ENCODE assay signal across 7 cellular contexts in genomic region chrX:46912673-46913491, GRCh38. TPM values are rescaled to one million over a fixed set of nuclear protein-coding genes. Genes with fewer than 3 reads are reported as not detected.
A peak's percentile ranks its signal among the peaks of the same experiment; 100 is the strongest.
DNase-seq lines count a peak whose midpoint lies in the region; ATAC-seq and TF ChIP-seq lines count a peak whose summit lies in the region.

No MANE protein-coding gene starts in this region.

- no TSS peak for BruUV-seq in PC-3 (replicated peaks; lab: Mats Ljungman, UMichigan)

- peaks cover 50% of the 10 kb centered on the region for H3K79me2 ChIP-seq in PC-3 (ENCODE audit: low read length)

- no peaks in the 10 kb centered on the region for H3K9me3 Mint-ChIP-seq in activated naive CD8-positive, alpha-beta T cell treated with anti-CD3 and anti-CD28 coated beads for 36 hours

- peak overlapping the region; percentile 64 for H3K9ac ChIP-seq in PC-3 (ENCODE audit: low read length)
- peak overlapping the region; percentile 42 for H3K9ac ChIP-seq in rectal smooth muscle tissue (ENCODE audit: low read length)

- H3K36me3 Mint-ChIP-seq in activated naive CD8-positive, alpha-beta T cell treated with anti-CD3 and anti-CD28 coated beads for 36 hours = peaks cover 1% of the 10 kb centered on the region

- intact Hi-C loops in PC-3 (cut with micrococcal nuclease) = loop anchor here (2.0 kb wide), 1 partner anchor 66 kb away; no protein-coding TSS in a partner anchor

- peaks cover 9% of the 10 kb centered on the region for H3K4me1 ChIP-seq in PC-3 (ENCODE audit: insufficient read depth, low read length)
- H3K4me1 ChIP-seq in right atrium auricular region = no peaks in the 10 kb centered on the region
- no peaks in the 10 kb centered on the region for H3K4me1 ChIP-seq in rectal smooth muscle tissue (ENCODE audit: control insufficient read depth, insufficient read depth, low read length)

- H3K27ac ChIP-seq in PC-3 (ENCODE audit: low read length) (no peak overlapping the region), right atrium auricular region (peak overlapping the region; percentile 71 to 74), rectal smooth muscle tissue (ENCODE audit: low read depth, low read length) (peak overlapping the region; percentile 22)

- H3K4me3 ChIP-seq in PC-3 (ENCODE audit: low read length) (peak overlapping the region; percentile 88), right atrium auricular region (peak overlapping the region; percentile 68 to 78), rectal smooth muscle tissue (ENCODE audit: low read length) (peak overlapping the region; percentile 69)

- H3F3A ChIP-seq in PC-3 (ENCODE audit: low read length, unreplicated experiment) = no peaks in the 10 kb centered on the region

- peaks cover 6% of the 10 kb centered on the region for H3K4me1 Mint-ChIP-seq in activated naive CD8-positive, alpha-beta T cell treated with anti-CD3 and anti-CD28 coated beads for 36 hours

- 0 out of 2 replicates have a peak, but pooled peaks cover 8% of the 10 kb centered on the region for H4K20me1 ChIP-seq in PC-3 (ENCODE audit: low read length)

- peak overlapping the region; percentile 96 for H2AFZ ChIP-seq in PC-3 (ENCODE audit: low read length)

- peaks cover 60% of the 10 kb centered on the region for H3K27me3 Mint-ChIP-seq in activated naive CD8-positive, alpha-beta T cell treated with anti-CD3 and anti-CD28 coated beads for 36 hours

- ATAC-seq in HG02798 (IDR thresholded peaks at IDR 0.05; ENCODE audit: poor library complexity, unreplicated experiment) (peak; percentile 57), PC-3 (peak; percentile 65)

- TF ChIP-seq CTCF in GM10248 (IDR thresholded peaks at IDR 0.05; ENCODE audit: control extremely low read depth, extremely low read depth, low read depth, missing control alignments) (peak; percentile 45), PC-3 (conservative IDR thresholded peaks at IDR 0.05; ENCODE audit: low read depth, low read length) (peak; percentile 57), right atrium auricular region (IDR thresholded peaks at IDR 0.05) (peak; percentile 36 to 66)

- H3K27me3 ChIP-seq in PC-3 (ENCODE audit: low read length) (no peaks in the 10 kb centered on the region), right atrium auricular region (no peaks in the 10 kb centered on the region), rectal smooth muscle tissue (ENCODE audit: control insufficient read depth, insufficient read depth, low read length) (no peaks in the 10 kb centered on the region)

- no peaks in the 10 kb centered on the region for H3K36me3 ChIP-seq in PC-3 (ENCODE audit: low read depth, low read length)
- H3K36me3 ChIP-seq in right atrium auricular region = no peaks in the 10 kb centered on the region
- no peaks in the 10 kb centered on the region for H3K36me3 ChIP-seq in rectal smooth muscle tissue (ENCODE audit: control insufficient read depth, insufficient read depth, low read length)

- CTCF ChIA-PET in GM10248 (lab: Yijun Ruan, JAX) = interaction anchor here (0.6 to 3.8 kb wide), 9 partner anchors 9 to 134 kb away, joined by 3 to 14 read pairs (median 5); no protein-coding TSS in a partner anchor
- CTCF ChIA-PET in PC-3 (lab: Charles Lee) = interaction anchor here (0.5 kb wide), 1 partner anchor 737 kb away, joined by 8 read pairs; no protein-coding TSS in a partner anchor

- POLR2A ChIA-PET in GM10248 (lab: Yijun Ruan, JAX) (no interaction called here), PC-3 (lab: Charles Lee; ENCODE audit: unreplicated experiment) (interaction anchor here (0.6 kb wide), 1 partner anchor 10 kb away, joined by 3 read pairs; no protein-coding TSS in a partner anchor)

- no peaks in the 10 kb centered on the region for H3K9me2 ChIP-seq in PC-3 (replicated peaks; ENCODE audit: low read length)

- DNase-seq in GM10248 (ENCODE audit: extremely low spot score) = peak; percentile 54
- peak; percentile 45 for DNase-seq in PC-3
- DNase-seq in activated naive CD8-positive, alpha-beta T cell treated with anti-CD3 and anti-CD28 coated beads for 36 hours = peak; percentile 35
- no peak for DNase-seq in right atrium auricular region (ENCODE audit: low spot score)
- no peak for DNase-seq in DMS79 treated with DMSO at 0.1 percent for 48 hours (lab: John Stamatoyannopoulos, UW)

- no peak overlapping the region for H3K27ac Mint-ChIP-seq in activated naive CD8-positive, alpha-beta T cell treated with anti-CD3 and anti-CD28 coated beads for 36 hours

- peak overlapping the region; percentile 77 for H3K4me3 Mint-ChIP-seq in activated naive CD8-positive, alpha-beta T cell treated with anti-CD3 and anti-CD28 coated beads for 36 hours

- H3K9me3 ChIP-seq in PC-3 (ENCODE audit: low read length) = no peaks in the 10 kb centered on the region
- peaks cover 0 to 4% of the 10 kb centered on the region in 2 donors for H3K9me3 ChIP-seq in right atrium auricular region

- H3K4me2 ChIP-seq in PC-3 (ENCODE audit: low read length) = peak overlapping the region; percentile 95

RNA-seq across cellular contexts. Expression of gene JADE3, which starts 0.7 kb away (rescaled TPM):
- total RNA-seq in PC-3 (2014; rRNA removed) (7.1 and 7.3 TPM in 2 replicates), right atrium auricular region (1 to 10 TPM; 3.8 to 3.9 TPM)
- total RNA-seq in activated naive CD8-positive, alpha-beta T cell treated with anti-CD3 and anti-CD28 coated beads for 36 hours = under 1 TPM; 0.54 to 0.85 TPM

Comparison
In these comparisons a context has a peak if more than half of its experiments do, and no peak if none do; other contexts are left out.
1. DNase-seq: peak in GM10248 (single experiment), PC-3 (single experiment) and activated naive CD8-positive, alpha-beta T cell treated with anti-CD3 and anti-CD28 coated beads for 36 hours (single experiment); none in right atrium auricular region (single experiment) and DMS79 treated with DMSO at 0.1 percent for 48 hours (single experiment).
2. Peak in every context shown above with its lines, with median percentiles within 50 percentile points of each other: CTCF ChIP-seq and H3K4me3 ChIP-seq.